Comparison of ENCODE assay signal across 4 cellular contexts in the genomic region with DNA sequence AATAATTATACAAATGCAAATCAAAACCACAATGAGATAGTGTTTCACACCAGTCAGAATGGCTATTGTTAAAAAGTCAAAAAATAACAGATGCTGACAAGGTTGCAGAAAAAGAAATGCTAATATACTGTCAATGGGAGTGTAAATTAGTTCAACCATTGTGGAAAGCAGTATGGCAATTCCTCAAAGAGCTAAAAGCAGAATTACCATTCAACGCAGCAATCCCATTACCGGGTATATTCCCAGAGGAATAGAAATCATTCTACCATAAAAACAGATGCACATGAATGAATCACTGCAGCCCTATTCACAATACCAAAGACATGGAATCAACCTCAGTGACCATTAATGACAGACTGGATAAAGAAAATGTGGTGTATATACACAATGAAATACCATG.
"Had no signal": no experiment of that assay in that cellular context is flagged by ENCODE, and none has a peak within 500 bp of the region (broad histone marks: within the 10 kb centered on the region; RNA-seq: fewer than 3 reads in every experiment).

No MANE protein-coding gene starts in this region.

- H3K27ac ChIP-seq: HL-60 had no signal

- H3K4me2 ChIP-seq: GM23338 had no signal

- H3K4me3 ChIP-seq: GM23338 had no signal

- DNase-seq: H9, HCEC 1CT had no signal

- H2AFZ ChIP-seq: GM23338 had no signal
